Comparison of ENCODE assay signal across 17 cellular contexts in genomic region chr20:23135449-23136447, GRCh38. TPM values are rescaled to one million over a fixed set of nuclear protein-coding genes. Genes with fewer than 3 reads are reported as not detected.
DNase-seq lines count a peak whose midpoint lies in the region; ATAC-seq, FAIRE-seq and TF ChIP-seq lines count a peak whose summit lies in the region.
"Had no signal": no experiment of that assay in that cellular context is flagged by ENCODE, and none has a peak within 500 bp of the region (broad histone marks: within the 10 kb centered on the region; RNA-seq: fewer than 3 reads in every experiment).

No MANE protein-coding gene starts in this region.

- TF ChIP-seq CTCF in endothelial cell of umbilical vein (IDR thresholded peaks at IDR 0.05; ENCODE audit: extremely low read depth in 1 of 2, insufficient read depth in 1 of 2, low read depth in 1 of 2, low read length in 2 of 2) (no peak), psoas muscle (IDR thresholded peaks at IDR 0.05) (no peak), natural killer cell (IDR thresholded peaks at IDR 0.05) (no peak)

- no peaks in the 10 kb centered on the region for H3K9me3 Mint-ChIP-seq in CD8-positive, alpha-beta memory T cell
- H3K9me3 Mint-ChIP-seq in natural killer cell: no peaks in the 10 kb centered on the region
- H3K9me3 Mint-ChIP-seq: naive thymus-derived CD8-positive, alpha-beta T cell had no signal

- DNase-seq in CD8-positive, alpha-beta memory T cell: no peak
- peak; percentile 86 to 91 for DNase-seq in NOMO-1 (lab: John Stamatoyannopoulos, UW; ENCODE audit: unreplicated experiment in 2 of 2)
- peak; percentile 58 for DNase-seq in endothelial cell of umbilical vein (ENCODE audit: low read depth, low spot score)
- DNase-seq in psoas muscle: peak in 1 of 2 donors; percentile 62
- DNase-seq in DMS114 treated with DMSO at 0.1 percent for 48 hours (lab: John Stamatoyannopoulos, UW; ENCODE audit: unreplicated experiment): no peak
- DNase-seq in natural killer cell: no peak
- DNase-seq in HAP-1 (ENCODE audit: low spot score in 2 of 2): no peak
- DNase-seq: activated CD8-positive, alpha-beta memory T cell treated with anti-CD3 and anti-CD28 coated beads for 24 hours; caudate nucleus; foreskin fibroblast; GF-D8; naive thymus-derived CD8-positive, alpha-beta T cell; NCI-H1930; NCI-H524 had no signal

- H3K4me2 ChIP-seq in endothelial cell of umbilical vein (ENCODE audit: insufficient read depth, low read length): no peak overlapping the region

- in situ Hi-C loops in HAP-1 (cut with MboI; ENCODE audit: low sequenced_read_pairs): no loop called here

- intact Hi-C loops in endothelial cell of umbilical vein (cut with micrococcal nuclease) (no loop called here), psoas muscle (cut with DNase I) (loop anchor here in 1 of 2 donors (5.0 kb wide), 1 partner anchor 277 kb away; no protein-coding TSS in a partner anchor), natural killer cell (cut with micrococcal nuclease) (no loop called here)

- no peaks in the 10 kb centered on the region for H3K36me3 ChIP-seq in CD8-positive, alpha-beta memory T cell (ENCODE audit: insufficient read depth, low read length)
- H3K36me3 ChIP-seq in endothelial cell of umbilical vein (ENCODE audit: control insufficient read depth in 2 of 2, extremely low read depth in 1 of 2, insufficient read depth in 2 of 2, low read length in 2 of 2): no peaks in the 10 kb centered on the region
- H3K36me3 ChIP-seq in psoas muscle (ENCODE audit: insufficient read depth in 1 of 2, low read depth in 1 of 2): no peaks in the 10 kb centered on the region
- H3K36me3 ChIP-seq in HAP-1 (replicated peaks): no peaks in the 10 kb centered on the region
- H3K36me3 ChIP-seq: adrenal gland had no signal

- ATAC-seq in psoas muscle: peak in 3 of 4 donors; percentile 11 to 45 (median 38)
- ATAC-seq in natural killer cell: no peak
- ATAC-seq: naive thymus-derived CD8-positive, alpha-beta T cell had no signal

- no peak overlapping the region for H3K4me3 Mint-ChIP-seq in CD8-positive, alpha-beta memory T cell
- H3K4me3 Mint-ChIP-seq in natural killer cell: no peak overlapping the region
- H3K4me3 Mint-ChIP-seq: naive thymus-derived CD8-positive, alpha-beta T cell had no signal

- no peaks in the 10 kb centered on the region for H4K20me1 ChIP-seq in endothelial cell of umbilical vein (replicated peaks; ENCODE audit: control insufficient read depth, extremely low read depth, insufficient read depth, low read length)

- H3K36me3 Mint-ChIP-seq in CD8-positive, alpha-beta memory T cell: no peaks in the 10 kb centered on the region
- no peaks in the 10 kb centered on the region for H3K36me3 Mint-ChIP-seq in natural killer cell
- H3K36me3 Mint-ChIP-seq: naive thymus-derived CD8-positive, alpha-beta T cell had no signal

- no peaks in the 10 kb centered on the region for H3K9me3 ChIP-seq in CD8-positive, alpha-beta memory T cell (ENCODE audit: low read length)
- H3K9me3 ChIP-seq in endothelial cell of umbilical vein (replicated peaks; ENCODE audit: control insufficient read depth, insufficient read depth, low read length) (no peaks in the 10 kb centered on the region), psoas muscle (no peaks in the 10 kb centered on the region), HAP-1 (no peaks in the 10 kb centered on the region; the same call in 1 of the 2 replicates)
- H3K9me3 ChIP-seq: adrenal gland had no signal

- H2AFZ ChIP-seq in endothelial cell of umbilical vein (ENCODE audit: low read depth, low read length): peak overlapping the region; percentile 40

- H3K4me1 ChIP-seq in CD8-positive, alpha-beta memory T cell (ENCODE audit: insufficient read depth, low read length): no peaks in the 10 kb centered on the region
- H3K4me1 ChIP-seq in endothelial cell of umbilical vein (ENCODE audit: control insufficient read depth, extremely low read depth, insufficient read depth, low read length): peaks cover 32% of the 10 kb centered on the region
- peaks cover 50% of the 10 kb centered on the region for H3K4me1 ChIP-seq in psoas muscle
- H3K4me1 ChIP-seq in HAP-1: no peaks in the 10 kb centered on the region

- no peak overlapping the region for H3K4me3 ChIP-seq in CD8-positive, alpha-beta memory T cell (ENCODE audit: low read length)
- H3K4me3 ChIP-seq in endothelial cell of umbilical vein (replicated peaks in 1 of 3; ENCODE audit: insufficient read depth in 1 of 3, low read depth in 1 of 3, low read length in 3 of 3) (no peak overlapping the region), psoas muscle (no peak overlapping the region), HAP-1 (no peak overlapping the region)
- H3K4me3 ChIP-seq: adrenal gland had no signal

- H3K9me1 ChIP-seq in endothelial cell of umbilical vein (replicated peaks; ENCODE audit: control insufficient read depth, extremely low read depth, insufficient read depth, low read length): no peaks in the 10 kb centered on the region

- no peak overlapping the region for H3K9ac ChIP-seq in endothelial cell of umbilical vein (replicated peaks; ENCODE audit: extremely low read depth, insufficient read depth, low read length)

- 84 to 94% (median 85%) methylated on average over 8 of the region's 8 CpGs for WGBS in psoas muscle, 3 donors

- no peaks in the 10 kb centered on the region for H3K4me1 Mint-ChIP-seq in CD8-positive, alpha-beta memory T cell
- H3K4me1 Mint-ChIP-seq in natural killer cell: no peaks in the 10 kb centered on the region

- FAIRE-seq in endothelial cell of umbilical vein (lab: Jason Lieb, UNC): peak; percentile 24
- FAIRE-seq: D721Med had no signal

- H3K79me2 ChIP-seq in endothelial cell of umbilical vein (ENCODE audit: control insufficient read depth, insufficient read depth, low read length): no peaks in the 10 kb centered on the region

- H3K27ac Mint-ChIP-seq in CD8-positive, alpha-beta memory T cell: no peak overlapping the region
- H3K27ac Mint-ChIP-seq in natural killer cell: no peak overlapping the region
- H3K27ac Mint-ChIP-seq: naive thymus-derived CD8-positive, alpha-beta T cell had no signal

- dilution Hi-C loops in endothelial cell of umbilical vein (cut with MboI; ENCODE audit: extremely low pct_ligation_motif_present, low sequenced_read_pairs): no loop called here

- no TSS peak for BruUV-seq in endothelial cell of umbilical vein (replicated peaks; lab: Mats Ljungman, UMichigan)

- POLR2A ChIA-PET in CD8-positive, alpha-beta memory T cell (lab: Charles Lee): no interaction called here
- POLR2A ChIA-PET in endothelial cell of umbilical vein (lab: Charles Lee): no interaction called here

- TF ChIP-seq POLR2A in endothelial cell of umbilical vein (IDR thresholded peaks at IDR 0.05; ENCODE audit: low read depth, low read length): no peak

- H3K27me3 ChIP-seq in CD8-positive, alpha-beta memory T cell (ENCODE audit: insufficient read depth, low read length, poor library complexity, severe bottlenecking): no peaks in the 10 kb centered on the region
- H3K27me3 ChIP-seq in endothelial cell of umbilical vein (ENCODE audit: control insufficient read depth in 2 of 2, insufficient read depth in 2 of 2, low read length in 2 of 2) (no peaks in the 10 kb centered on the region), psoas muscle (ENCODE audit: insufficient read depth in 3 of 3, low read length in 2 of 3) (no peaks in the 10 kb centered on the region), HAP-1 (ENCODE audit: low read depth) (no peaks in the 10 kb centered on the region)
- H3K27me3 ChIP-seq: adrenal gland had no signal

- H3K27me3 Mint-ChIP-seq in CD8-positive, alpha-beta memory T cell: peaks cover 0 to 3% of the 10 kb centered on the region in 2 donors
- no peaks in the 10 kb centered on the region for H3K27me3 Mint-ChIP-seq in natural killer cell (ENCODE audit: low read depth in 2 of 2)
- H3K27me3 Mint-ChIP-seq: naive thymus-derived CD8-positive, alpha-beta T cell had no signal

- CTCF ChIA-PET in CD8-positive, alpha-beta memory T cell (lab: Charles Lee): no interaction called here
- CTCF ChIA-PET in endothelial cell of umbilical vein (lab: Charles Lee): no interaction called here

- H3K27ac ChIP-seq in CD8-positive, alpha-beta memory T cell (ENCODE audit: low read depth, low read length): peak overlapping the region; percentile 48
- H3K27ac ChIP-seq in endothelial cell of umbilical vein (ENCODE audit: insufficient read depth, low read depth, low read length) (no peak overlapping the region), psoas muscle (peak overlapping the region; percentile 91)

TF ChIP-seq in endothelial cell of umbilical vein, 7 proteins besides CTCF, POLR2A, EP300 and RAD21:
- no peak for TF ChIP-seq FOS (IDR thresholded peaks at IDR 0.05; ENCODE audit: borderline replicate concordance, insufficient read depth, low read length)
- no peak for TF ChIP-seq GATA2 (IDR thresholded peaks at IDR 0.05; ENCODE audit: insufficient read depth, insufficient read length, low read depth, low read length)
- TF ChIP-seq MAX (IDR thresholded peaks at IDR 0.05; ENCODE audit: insufficient read depth, insufficient read length): no peak
- no peak for TF ChIP-seq POLR2AphosphoS5 (IDR thresholded peaks at IDR 0.05; ENCODE audit: insufficient read depth, low read depth, low read length)
- no peak for TF ChIP-seq JUN (IDR thresholded peaks at IDR 0.05; ENCODE audit: borderline replicate concordance, insufficient read depth, insufficient read length, low read depth)
- TF ChIP-seq EZH2 (IDR thresholded peaks at IDR 0.05; ENCODE audit: borderline replicate concordance, low read depth, low read length, severe bottlenecking): no peak

RNA-seq across cellular contexts. Expression of gene CD93, which starts 49.6 kb away (rescaled TPM):
- total RNA-seq in CD8-positive, alpha-beta memory T cell: under 1 TPM; 0.50 to 0.53 TPM
- 0.02 TPM for polyA plus RNA-seq in CD8-positive, alpha-beta memory T cell
- total RNA-seq in endothelial cell of umbilical vein (346 and 413 TPM in 2 replicates), psoas muscle (10 to 100 TPM; 17.6 to 35.7 (median 34.6) TPM), natural killer cell (10 to 100 TPM in 2 of 3 donors, 1 to 10 TPM in 1; 8.0 to 17.9 (median 17.2) TPM)
- polyA plus RNA-seq in endothelial cell of umbilical vein (180 and 182 TPM in 2 replicates), psoas muscle (10 to 100 TPM in 1 of 3 donors, 1 to 10 TPM in 2; 7.7 to 15.5 (median 9.5) TPM)
- 161 TPM in 2 replicates for polyA plus RNA-seq in endothelial cell of umbilical vein (2011; cell fraction: cytosol; rRNA removed)
- 223 and 228 TPM in 2 replicates for polyA plus RNA-seq in endothelial cell of umbilical vein (2011; cell fraction: nucleus; rRNA removed)
- 238 and 281 TPM in 2 replicates for polyA plus RNA-seq in endothelial cell of umbilical vein (2012)
- 380 and 445 TPM in 2 replicates for polyA minus RNA-seq in endothelial cell of umbilical vein
- polyA minus RNA-seq in endothelial cell of umbilical vein (2011; cell fraction: cytosol; rRNA and poly(A)+ RNA removed): not detected
- polyA minus RNA-seq in endothelial cell of umbilical vein (2011; cell fraction: nucleus; rRNA and poly(A)+ RNA removed): 156 and 158 TPM in 2 replicates
- total RNA-seq: H4 had no signal

Comparison
In these comparisons a context has a peak if more than half of its experiments do, and no peak if none do; other contexts are left out.
1. DNase-seq: peak in NOMO-1 (2 of 2) and endothelial cell of umbilical vein (single experiment); none in CD8-positive, alpha-beta memory T cell (0 of 5), DMS114 treated with DMSO at 0.1 percent for 48 hours (single experiment), natural killer cell (single experiment) and HAP-1 (0 of 2).
2. ATAC-seq: peak in psoas muscle (3 of 4); none in natural killer cell (0 of 3).